ENCODE assay signal across 1 cellular context in genomic region chrX:77514177-77514576, GRCh38.
TF ChIP-seq lines count a peak whose summit lies in the region.

No MANE protein-coding gene starts in this region.

TF ChIP-seq in GM23338, 12 proteins besides CTCF, POLR2A, EP300 and RAD21 (continued from another document):
- no peak for TF ChIP-seq ZNF462 (CRISPR knock-in tag; IDR thresholded peaks at IDR 0.05)
- no peak for TF ChIP-seq ZNF331 (CRISPR knock-in tag; IDR thresholded peaks at IDR 0.05; ENCODE audit: low read depth)
- TF ChIP-seq ZNF114 (CRISPR knock-in tag; IDR thresholded peaks at IDR 0.05), result no peak
- no peak for TF ChIP-seq JUNB (IDR thresholded peaks at IDR 0.05; ENCODE audit: unreplicated experiment)
- TF ChIP-seq ETS1 (IDR thresholded peaks at IDR 0.05), result no peak
- TF ChIP-seq NANOG (IDR thresholded peaks at IDR 0.05; ENCODE audit: borderline replicate concordance), result no peak
- TF ChIP-seq POLR2AphosphoS5 (IDR thresholded peaks at IDR 0.05; ENCODE audit: low read depth), result no peak
- no peak for TF ChIP-seq REST (IDR thresholded peaks at IDR 0.05; ENCODE audit: unreplicated experiment)
- TF ChIP-seq CREB1 (CRISPR knock-in tag; IDR thresholded peaks at IDR 0.05; ENCODE audit: low read depth), result no peak
- no peak for TF ChIP-seq EZH2phosphoT487 (IDR thresholded peaks at IDR 0.05; ENCODE audit: unreplicated experiment)
